In the genomic region with DNA sequence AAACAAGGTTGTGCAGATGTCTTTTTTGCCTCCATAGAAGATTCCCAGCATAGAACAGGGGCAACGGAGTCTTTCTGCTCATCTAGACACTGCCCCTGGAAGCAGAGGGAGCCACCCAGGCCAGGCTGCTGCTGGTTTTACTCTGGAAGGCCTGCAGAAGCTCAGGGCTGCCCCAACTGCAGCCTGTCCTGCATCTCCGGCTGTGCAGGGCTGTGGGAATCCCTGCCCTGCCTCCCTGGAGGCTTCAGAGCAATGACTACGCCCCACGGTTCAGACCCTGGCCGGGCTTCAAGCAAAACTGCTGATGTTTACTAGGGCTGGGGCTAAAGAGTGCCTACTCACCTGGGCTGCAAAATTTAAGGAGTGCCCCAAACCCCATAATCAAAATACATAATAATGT, we compare ENCODE assay signal across 24 cellular contexts. TPM values are rescaled to one million over a fixed set of nuclear protein-coding genes. Genes with fewer than 3 reads are reported as not detected.
DNase-seq lines count a peak whose midpoint lies in the region; ATAC-seq and TF ChIP-seq lines count a peak whose summit lies in the region.
"Had no signal": no experiment of that assay in that cellular context is flagged by ENCODE, and none has a peak within 500 bp of the region (broad histone marks: within the 10 kb centered on the region; RNA-seq: fewer than 3 reads in every experiment).

No MANE protein-coding gene starts in this region.

- peaks cover 56% of the 10 kb centered on the region for H3K27me3 ChIP-seq in left ventricle myocardium inferior (ENCODE audit: low read depth)
- H3K27me3 ChIP-seq: BE2C; BLaER1 treated with 17β-estradiol and CSF1 and Interleukin-3, amounts not matched to agents 10 nM and 100 nM had no signal

- no peak overlapping the region for H3K27ac Mint-ChIP-seq in chondrocyte (ENCODE audit: unreplicated experiment)
- H3K27ac Mint-ChIP-seq in stimulated activated memory B cell treated with anti-CD40 and anti-IgM and Interleukin-4, amounts not matched to agents 10 μg/mL and 1 μg/mL and 100 μg/mL, for 72 hours: no peak overlapping the region
- H3K27ac Mint-ChIP-seq: CD14-positive monocyte; CD4-positive, alpha-beta T cell; CD8-positive, alpha-beta memory T cell; H9 had no signal

- H3K9me3 ChIP-seq in left ventricle myocardium inferior (replicated peaks): peaks cover 25% of the 10 kb centered on the region
- H3K9me3 ChIP-seq: BE2C had no signal

- peaks cover 4% of the 10 kb centered on the region for H3K4me1 Mint-ChIP-seq in chondrocyte (ENCODE audit: low read depth)
- no peaks in the 10 kb centered on the region for H3K4me1 Mint-ChIP-seq in stimulated activated memory B cell treated with anti-CD40 and anti-IgM and Interleukin-4, amounts not matched to agents 10 μg/mL and 1 μg/mL and 100 μg/mL, for 72 hours

- H3K36me3 ChIP-seq in left ventricle myocardium inferior: no peaks in the 10 kb centered on the region
- H3K36me3 ChIP-seq: BE2C; BLaER1 treated with 17β-estradiol and CSF1 and Interleukin-3, amounts not matched to agents 10 nM and 100 nM had no signal

- H3K9me3 Mint-ChIP-seq in chondrocyte (ENCODE audit: low read depth): peaks cover 17% of the 10 kb centered on the region
- peaks cover 6% of the 10 kb centered on the region for H3K9me3 Mint-ChIP-seq in stimulated activated memory B cell treated with anti-CD40 and anti-IgM and Interleukin-4, amounts not matched to agents 10 μg/mL and 1 μg/mL and 100 μg/mL, for 72 hours
- H3K9me3 Mint-ChIP-seq: CD4-positive, alpha-beta T cell had no signal

- TF ChIP-seq CTCF in left ventricle myocardium inferior (IDR thresholded peaks at IDR 0.05; ENCODE audit: borderline replicate concordance) (no peak), chondrocyte (IDR thresholded peaks at IDR 0.05) (no peak)

- peaks cover 6% of the 10 kb centered on the region for H3K36me3 Mint-ChIP-seq in chondrocyte (ENCODE audit: low read depth)
- no peaks in the 10 kb centered on the region for H3K36me3 Mint-ChIP-seq in stimulated activated memory B cell treated with anti-CD40 and anti-IgM and Interleukin-4, amounts not matched to agents 10 μg/mL and 1 μg/mL and 100 μg/mL, for 72 hours
- H3K36me3 Mint-ChIP-seq: CD14-positive monocyte; CD8-positive, alpha-beta memory T cell had no signal

- peak overlapping the region; percentile 51 for H3K27ac ChIP-seq in left ventricle myocardium inferior (replicated peaks)
- H3K27ac ChIP-seq: A549; BLaER1 treated with 17β-estradiol and CSF1 and Interleukin-3, amounts not matched to agents 10 nM and 100 nM; GM23248 had no signal

- no peak overlapping the region for H3K4me3 Mint-ChIP-seq in chondrocyte (ENCODE audit: unreplicated experiment)
- H3K4me3 Mint-ChIP-seq in stimulated activated memory B cell treated with anti-CD40 and anti-IgM and Interleukin-4, amounts not matched to agents 10 μg/mL and 1 μg/mL and 100 μg/mL, for 72 hours: no peak overlapping the region
- H3K4me3 Mint-ChIP-seq: CD4-positive, alpha-beta T cell; CD8-positive, alpha-beta memory T cell; H9 had no signal

- peaks cover 53% of the 10 kb centered on the region for H3K27me3 Mint-ChIP-seq in chondrocyte (ENCODE audit: low read depth)
- peaks cover 25% of the 10 kb centered on the region for H3K27me3 Mint-ChIP-seq in stimulated activated memory B cell treated with anti-CD40 and anti-IgM and Interleukin-4, amounts not matched to agents 10 μg/mL and 1 μg/mL and 100 μg/mL, for 72 hours
- H3K27me3 Mint-ChIP-seq: CD4-positive, alpha-beta T cell had no signal

- ATAC-seq in left cardiac atrium: no peak
- ATAC-seq in stimulated activated memory B cell treated with anti-CD40 and anti-IgM and Interleukin-4, amounts not matched to agents 10 μg/mL and 1 μg/mL and 100 μg/mL, for 72 hours: peak; percentile 18
- ATAC-seq: A549, HCT116 had no signal

- no peak overlapping the region for H3K4me3 ChIP-seq in left ventricle myocardium inferior
- H3K4me3 ChIP-seq: A549; BLaER1 treated with 17β-estradiol and CSF1 and Interleukin-3, amounts not matched to agents 10 nM and 100 nM; GM23248 had no signal

- intact Hi-C loops in left ventricle myocardium inferior (cut with micrococcal nuclease): no loop called here
- intact Hi-C loops in left cardiac atrium (cut with DNase I): no loop called here

- no peak for DNase-seq in left ventricle myocardium inferior
- DNase-seq in left cardiac atrium: no peak
- peak; percentile 49 for DNase-seq in chondrocyte (ENCODE audit: low spot score)
- no peak for DNase-seq in stimulated activated naive CD4-positive, alpha-beta T cell treated with Interleukin-2 at 50 U/mL for 16 hours (lab: John Stamatoyannopoulos, UW)
- no peak for DNase-seq in HuH-7 (ENCODE audit: low spot score)
- DNase-seq: 8988T; ACHN; AML-193; BE2C; CD4-positive, alpha-beta T cell; CD8-positive, alpha-beta memory T cell; DMS 273 treated with DMSO at 0.1 percent for 48 hours; DMS79; GF-D8; GM23248; H9 had no signal

- H3K4me1 ChIP-seq in left ventricle myocardium inferior: no peaks in the 10 kb centered on the region
- H3K4me1 ChIP-seq: A549, BE2C had no signal

RNA-seq across cellular contexts. Expression of a gene that starts 43.9 kb away (rescaled TPM):
- total RNA-seq in left ventricle myocardium inferior (not detected), left cardiac atrium (not detected), chondrocyte (not detected in 3 replicates)
- total RNA-seq: CD4-positive, alpha-beta T cell; CD8-positive, alpha-beta memory T cell; Daoy; G401; GM23248; H4 had no signal

RNA-seq across cellular contexts. Expression of a gene that starts 44.5 kb away (rescaled TPM):
- 2.5 TPM for total RNA-seq in left ventricle myocardium inferior
- 1 to 10 TPM; 1.0 to 4.8 TPM for total RNA-seq in left cardiac atrium
- total RNA-seq in chondrocyte: not detected in 3 replicates
- total RNA-seq: CD4-positive, alpha-beta T cell; CD8-positive, alpha-beta memory T cell; G401; GM23248 had no signal
